8 cellular contexts compared by ENCODE assay signal in genomic region chr6:118650500-118651281, GRCh38. TPM values are rescaled to one million over a fixed set of nuclear protein-coding genes. Genes with fewer than 3 reads are reported as not detected.
DNase-seq lines count a peak whose midpoint lies in the region; ATAC-seq, FAIRE-seq and TF ChIP-seq lines count a peak whose summit lies in the region.

No MANE protein-coding gene starts in this region.

- peak; percentile 66 for DNase-seq in Daoy (ENCODE audit: low read depth)
- DNase-seq in HT1080 (ENCODE audit: low read depth): peak; percentile 48
- no peak for DNase-seq in GM12878 (ENCODE audit: low read depth, low spot score)
- DNase-seq in skeletal muscle cell (ENCODE audit: low read depth): no peak
- no peak for DNase-seq in cerebellar nuclear complex (lab: John Stamatoyannopoulos, UW)

- peak overlapping the region; percentile 85 for H3K9ac ChIP-seq in GM12878 (ENCODE audit: control insufficient read depth, insufficient read depth, low read length)
- peak overlapping the region; percentile 33 for H3K9ac ChIP-seq in iPS-18a (ENCODE audit: low read length)

- 5% methylated on average over 88 of the region's 88 CpGs for WGBS in GM12878 (ENCODE audit: insufficient coverage, insufficient replicate concordance, low lambda C conversion rate, missing lambda C conversion rate)

- ATAC-seq in GM21381 (IDR thresholded peaks at IDR 0.05; ENCODE audit: unreplicated experiment): peak; percentile 40
- peak; percentile 71 for ATAC-seq in GM12878

- POLR2A ChIA-PET in GM12878 (lab: Charles Lee): interaction anchor here (0.9 to 1.5 kb wide), 5 partner anchors 9 to 59 kb away, joined by 3 to 5 read pairs (median 3); no protein-coding TSS in a partner anchor

- no peak for TF ChIP-seq RAD21 in GM12878 (IDR thresholded peaks at IDR 0.05; ENCODE audit: insufficient read depth, low read depth, low read length)

- TF ChIP-seq CTCF in GM12878 (IDR thresholded peaks at IDR 0.05 in 2 of 3, conservative IDR thresholded peaks at IDR 0.05 in 1 of 3; ENCODE audit: control insufficient read depth in 2 of 3, extremely low read depth in 1 of 3, insufficient read depth in 1 of 3, low read depth in 3 of 3, low read length in 3 of 3): 0 out of 6 replicates have a peak, but pooled peaks of 1 of the 3 experiments have one; percentile 5

- H4K20me1 ChIP-seq in GM12878 (ENCODE audit: control insufficient read depth, insufficient read depth): no peaks in the 10 kb centered on the region

- in situ Hi-C loops in GM12878 (cut with MboI): no loop called here

- RAD21 ChIA-PET in GM12878 (lab: Charles Lee; ENCODE audit: unreplicated experiment): interaction anchor here (0.8 to 1.5 kb wide), 7 partner anchors 8 to 61 kb away, joined by 3 to 5 read pairs (median 3); no protein-coding TSS in a partner anchor

- peaks cover 34% of the 10 kb centered on the region for H3K79me2 ChIP-seq in GM12878 (ENCODE audit: control insufficient read depth, insufficient read depth, low read length)

- peak; percentile 3; the same call in 1 of the 2 replicates for TF ChIP-seq POLR2A in GM12878 (IDR thresholded peaks at IDR 0.05; ENCODE audit: low read depth, low read length)

- peak overlapping the region; percentile 85 for H3K4me3 Mint-ChIP-seq in T-helper 1 cell treated with Interleukin-12 subunit alpha and Interleukin-12 subunit beta and Interleukin-4 antibody, amounts not matched to agents 30 μg/mL and 1 μg/mL, for 36 hours

- H3K9me3 ChIP-seq in GM12878 (replicated peaks; ENCODE audit: control insufficient read depth, insufficient read depth, low read length) (no peaks in the 10 kb centered on the region), iPS-18a (ENCODE audit: control insufficient read depth, low read depth, low read length) (no peaks in the 10 kb centered on the region)

- BruUV-seq in GM12878 (replicated peaks; lab: Mats Ljungman, UMichigan): no TSS peak

- no peaks in the 10 kb centered on the region for H3K9me3 Mint-ChIP-seq in T-helper 1 cell treated with Interleukin-12 subunit alpha and Interleukin-12 subunit beta and Interleukin-4 antibody, amounts not matched to agents 30 μg/mL and 1 μg/mL, for 36 hours

- peak overlapping the region; percentile 71 for H3K27ac ChIP-seq in GM12878 (ENCODE audit: control insufficient read depth, insufficient read depth)
- no peak overlapping the region for H3K27ac ChIP-seq in iPS-18a (ENCODE audit: low read length)

- H3K36me3 Mint-ChIP-seq in T-helper 1 cell treated with Interleukin-12 subunit alpha and Interleukin-12 subunit beta and Interleukin-4 antibody, amounts not matched to agents 30 μg/mL and 1 μg/mL, for 36 hours (ENCODE audit: low read depth): peaks cover 11% of the 10 kb centered on the region

- no peak for TF ChIP-seq EP300 in GM12878 (IDR thresholded peaks at IDR 0.05; ENCODE audit: borderline replicate concordance in 1 of 2, control insufficient read depth in 1 of 2, low read depth in 2 of 2, low read length in 2 of 2)

- peak overlapping the region; percentile 77 for H3K27ac Mint-ChIP-seq in T-helper 1 cell treated with Interleukin-12 subunit alpha and Interleukin-12 subunit beta and Interleukin-4 antibody, amounts not matched to agents 30 μg/mL and 1 μg/mL, for 36 hours

- intact Hi-C loops in GM12878 (cut with micrococcal nuclease; ENCODE audit: unreplicated experiment): loop anchor here (2.0 to 10.0 kb wide), 3 partner anchors 58 to 244 kb away; partner anchors contain the start of gene ASF1A

- H3K27me3 Mint-ChIP-seq in T-helper 1 cell treated with Interleukin-12 subunit alpha and Interleukin-12 subunit beta and Interleukin-4 antibody, amounts not matched to agents 30 μg/mL and 1 μg/mL, for 36 hours (ENCODE audit: low read depth): no peaks in the 10 kb centered on the region

- H3K4me1 ChIP-seq in GM12878 (ENCODE audit: control insufficient read depth, insufficient read depth, low read length): peaks cover 5% of the 10 kb centered on the region
- peaks cover 22% of the 10 kb centered on the region for H3K4me1 ChIP-seq in iPS-18a (ENCODE audit: control insufficient read depth, low read depth, low read length)

- FAIRE-seq in GM12878 (lab: Jason Lieb, UNC): peak; percentile 7

- SMC1A ChIA-PET in GM12878 (lab: Charles Lee; ENCODE audit: uncharacterized antibody, unreplicated experiment): interaction anchor here (0.6 to 1.3 kb wide), 3 partner anchors 16 to 1062 kb away, joined by 3 read pairs; no protein-coding TSS in a partner anchor

- peak overlapping the region; percentile 86 for H2AFZ ChIP-seq in GM12878 (ENCODE audit: control insufficient read depth, low read depth, low read length)

- H3K4me3 ChIP-seq in GM12878 (peak overlapping the region; percentile 92), iPS-18a (ENCODE audit: low read length) (peak overlapping the region; percentile 72), skeletal muscle cell (ENCODE audit: low read depth, low read length) (peak overlapping the region; percentile 76)

- H3K4me2 ChIP-seq in GM12878 (ENCODE audit: control insufficient read depth, insufficient read depth): peak overlapping the region; percentile 72

- H3K27me3 ChIP-seq in GM12878 (replicated peaks in 1 of 2; ENCODE audit: control insufficient read depth in 2 of 2, insufficient read depth in 2 of 2, low read length in 1 of 2): no peaks in the 10 kb centered on the region
- peaks cover 13% of the 10 kb centered on the region for H3K27me3 ChIP-seq in iPS-18a (ENCODE audit: control insufficient read depth, insufficient read depth, low read length)

- H3K36me3 ChIP-seq in GM12878 (ENCODE audit: control insufficient read depth in 2 of 2, insufficient read depth in 2 of 2, low read length in 1 of 2): no peaks in the 10 kb centered on the region
- H3K36me3 ChIP-seq in iPS-18a (ENCODE audit: control insufficient read depth, low read depth, low read length): no peaks in the 10 kb centered on the region

- peaks cover 36% of the 10 kb centered on the region for H3K4me1 Mint-ChIP-seq in T-helper 1 cell treated with Interleukin-12 subunit alpha and Interleukin-12 subunit beta and Interleukin-4 antibody, amounts not matched to agents 30 μg/mL and 1 μg/mL, for 36 hours (ENCODE audit: low read depth)

- CTCF ChIA-PET in GM12878 (lab: Yijun Ruan, JAX): no interaction called here

TF ChIP-seq in GM12878, 131 proteins besides CTCF, POLR2A, EP300 and RAD21 (continues in another document):
- TF ChIP-seq CBFB (IDR thresholded peaks at IDR 0.05; ENCODE audit: low read depth) (0 out of 2 replicates have a peak, but pooled peaks have one; percentile 10), ZBTB4 (CRISPR knock-in tag; IDR thresholded peaks at IDR 0.05) (no peak), SMARCA5 (IDR thresholded peaks at IDR 0.05) (0 out of 2 replicates have a peak, but pooled peaks have one; percentile 40), RB1 (IDR thresholded peaks at IDR 0.05; ENCODE audit: borderline replicate concordance) (peak; percentile 47; the same call in 1 of the 2 replicates), YBX1 (IDR thresholded peaks at IDR 0.05) (no peak), TCF3 (IDR thresholded peaks at IDR 0.05; ENCODE audit: borderline replicate concordance, insufficient read depth, low read depth, low read length) (no peak), LARP7 (IDR thresholded peaks at IDR 0.05) (0 out of 2 replicates have a peak, but pooled peaks have one; percentile 69), ASH2L (IDR thresholded peaks at IDR 0.05; ENCODE audit: borderline replicate concordance, low read depth) (0 out of 2 replicates have a peak, but pooled peaks have one; percentile 86), IKZF1 (conservative IDR thresholded peaks at IDR 0.05) (peak; percentile 85)

RNA-seq across cellular contexts. Expression of gene CEP85L, which starts 0.7 kb away (rescaled TPM):
- total RNA-seq in Daoy (2014; rRNA removed; shearing (Covaris generic)): 4.7 and 7.0 TPM in 2 replicates
- total RNA-seq in HT1080 (2014; rRNA removed; shearing (Covaris generic)): 8.8 and 9.2 TPM in 2 replicates
- polyA plus RNA-seq in HT1080 (2015; cell fraction: cytosol; rRNA removed): 4.0 and 5.8 TPM in 2 replicates
- polyA plus RNA-seq in HT1080 (2015; cell fraction: nucleus; rRNA removed): 20.1 and 20.6 TPM in 2 replicates
- 57.2 and 58.3 TPM in 2 replicates for total RNA-seq in GM12878 (2013; cell fraction: nucleolus; rRNA removed)
- total RNA-seq in GM12878 (2014; rRNA removed) (7.1 and 8.1 TPM in 2 replicates), GM12878 (2014; rRNA removed; fragmentation: Illumina TruSeq; extraction: Trizol) (10.4 and 11.0 TPM in 2 replicates), GM12878 (2021) (8.7 and 9.1 TPM in 2 replicates)
- 3.6 TPM for polyA plus RNA-seq in GM12878 (2011; ENCODE audit: low read depth)
- polyA plus RNA-seq in GM12878 (2011; rRNA removed) (10.9 and 14.4 TPM in 2 replicates), GM12878 (2014; fragmentation: Illumina TruSeq; extraction: Trizol) (4.8 and 6.5 TPM in 2 replicates), GM12878 (2014; fragmentation: Nextera tagmentation; extraction: Ambion mirVana) (1 to 10 TPM; 1.8 to 3.7 TPM), GM12878 (2014; rRNA removed) (3.1 and 4.2 TPM in 2 replicates), GM12878 (2016; fragmentation: Nextera tagmentation; extraction: Ambion mirVana) (1 to 10 TPM; 7.1 to 8.8 TPM)
- polyA plus RNA-seq in GM12878 (2011; cell fraction: cytosol; rRNA removed): 2.9 and 3.0 TPM in 2 replicates
- 11.1 and 17.3 TPM in 2 replicates for polyA plus RNA-seq in GM12878 (2011; cell fraction: nucleus; rRNA removed)
- 4.0 and 4.5 TPM in 2 replicates for polyA plus RNA-seq in GM12878 (2012)
- polyA minus RNA-seq in GM12878 (2011; rRNA and poly(A)+ RNA removed): 38.6 and 84.4 TPM in 2 replicates
- 7.9 and 8.6 TPM in 2 replicates for polyA minus RNA-seq in GM12878 (2011; cell fraction: cytosol; rRNA and poly(A)+ RNA removed)
- polyA minus RNA-seq in GM12878 (2011; cell fraction: nucleus; rRNA and poly(A)+ RNA removed): 39.0 and 55.6 TPM in 2 replicates

Comparison
In these comparisons a context has a peak if more than half of its experiments do, and no peak if none do; other contexts are left out.
1. DNase-seq: peak in Daoy (single experiment) and HT1080 (single experiment); none in GM12878 (single experiment), skeletal muscle cell (single experiment) and cerebellar nuclear complex (0 of 2).
2. Peak in every context shown above with its lines, with median percentiles within 50 percentile points of each other: H3K4me3 ChIP-seq.